In genomic region chr19:7370546-7370945, GRCh38 we compare ENCODE assay signal across 21 cellular contexts.
"Had no signal": no experiment of that assay in that cellular context is flagged by ENCODE, and none has a peak within 500 bp of the region (broad histone marks: within the 10 kb centered on the region; RNA-seq: fewer than 3 reads in every experiment).

No MANE protein-coding gene starts in this region.

- H3K36me3 ChIP-seq: pancreas, prostate gland, right lobe of liver, suprapubic skin, thyroid gland, upper lobe of right lung had no signal

- H3K4me1 Mint-ChIP-seq: endodermal cell had no signal

- H3K9me3 ChIP-seq: heart right ventricle, pancreas, prostate gland, right lobe of liver, spleen, suprapubic skin, thyroid gland, upper lobe of right lung had no signal

- ATAC-seq: heart right ventricle, pancreas, right lobe of liver, upper lobe of right lung had no signal

- H3K4me3 Mint-ChIP-seq: endodermal cell, nephron had no signal

- H3K9me3 Mint-ChIP-seq: endodermal cell, nephron had no signal

- H3K4me3 ChIP-seq: heart right ventricle, pancreas, prostate gland, right lobe of liver, spleen, suprapubic skin, thyroid gland, upper lobe of right lung had no signal

- H3K4me1 ChIP-seq: pancreas, prostate gland, right lobe of liver, suprapubic skin, thyroid gland, upper lobe of right lung had no signal

- H3K27ac ChIP-seq: heart right ventricle, pancreas, prostate gland, right lobe of liver, spleen, suprapubic skin, thyroid gland, upper lobe of right lung had no signal

- H3K27me3 ChIP-seq: pancreas, right lobe of liver, spleen, suprapubic skin, thyroid gland, upper lobe of right lung had no signal

- DNase-seq: cerebellar nuclear complex; effector CD4-positive, alpha-beta T cell; endodermal cell; heart right ventricle; hypothalamus; kidney glomerular epithelial cell; mammary epithelial cell; occipital lobe; retina; right lobe of liver; spleen; stimulated activated CD4-positive, alpha-beta T cell treated with anti-CD3 and anti-CD28 coated beads, Interleukin-15, amount 100 ng/mL, for 24 hours; stimulated activated CD4-positive, alpha-beta T cell treated with anti-CD3 and anti-CD28 coated beads, Interleukin-2, amount 100 ng/mL, for 24 hours; stimulated activated CD4-positive, alpha-beta T cell treated with anti-CD3 and anti-CD28 coated beads, Interleukin-4, amount 100 ng/mL, for 4 hours; stimulated activated naive CD4-positive, alpha-beta T cell treated with Interleukin-2 at 50 U/mL for 16 hours; thyroid gland; upper lobe of right lung had no signal

- H3K27ac Mint-ChIP-seq: endodermal cell, nephron had no signal
